In the genomic region with DNA sequence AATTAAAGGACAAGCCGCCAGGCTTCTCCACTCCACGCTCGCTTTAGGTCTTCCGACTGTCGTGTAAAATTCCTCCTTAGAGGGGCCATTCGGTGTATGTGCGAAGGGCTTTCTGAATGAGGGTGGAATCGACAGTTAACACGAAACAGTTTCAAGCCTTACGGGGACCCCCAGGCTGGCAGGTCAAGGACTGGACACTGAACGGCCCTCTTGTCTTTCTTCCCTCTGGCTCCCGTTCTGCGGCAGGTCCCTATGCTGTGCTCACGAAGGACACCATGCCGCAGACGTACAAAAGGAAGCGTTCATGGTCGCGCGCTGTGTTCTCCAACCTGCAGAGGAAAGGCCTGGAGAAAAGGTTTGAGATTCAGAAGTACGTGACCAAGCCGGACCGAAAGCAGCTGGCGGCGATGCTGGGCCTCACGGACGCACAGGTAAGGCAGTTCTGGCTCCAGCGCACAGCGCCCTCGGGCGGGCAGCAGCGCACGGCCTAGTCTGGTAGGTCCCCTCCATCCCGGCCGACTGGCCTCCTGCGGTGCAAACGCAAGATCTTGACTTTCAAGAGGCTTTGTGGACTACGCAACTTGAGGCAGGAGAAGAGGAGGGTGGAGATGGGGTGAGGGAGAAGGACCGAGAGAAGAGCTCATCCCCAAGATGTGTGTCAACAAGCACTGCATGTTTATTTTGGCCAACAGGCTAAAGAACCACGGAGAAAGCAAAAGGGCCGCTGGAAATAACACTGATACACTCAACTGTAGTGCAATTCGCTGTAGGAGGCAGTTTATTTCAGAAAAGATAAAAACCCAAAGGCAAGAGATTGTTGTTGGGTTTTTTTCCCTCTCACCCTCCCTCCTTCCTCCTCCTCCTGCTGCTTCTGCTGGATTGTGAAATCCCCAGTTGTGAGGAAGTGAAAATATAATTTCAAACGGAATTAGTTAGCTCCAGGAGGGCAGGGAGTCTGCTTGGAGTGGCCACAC, we compare ENCODE assay signal across 11 cellular contexts. TPM values are rescaled to one million over a fixed set of nuclear protein-coding genes. Genes with fewer than 3 reads are reported as not detected.
DNase-seq lines count a peak whose midpoint lies in the region; ATAC-seq and TF ChIP-seq lines count a peak whose summit lies in the region.
"Had no signal": no experiment of that assay in that cellular context is flagged by ENCODE, and none has a peak within 500 bp of the region (broad histone marks: within the 10 kb centered on the region; RNA-seq: fewer than 3 reads in every experiment).

No MANE protein-coding gene starts in this region.

- H3K4me2 ChIP-seq in osteoblast (ENCODE audit: insufficient read depth, low read length) = peak overlapping the region; percentile 96

- H3K4me1 Mint-ChIP-seq in glutamatergic neuron (ENCODE audit: low read depth, unreplicated experiment) = peaks cover 38% of the 10 kb centered on the region

- H3K4me1 ChIP-seq in Peyer's patch (peaks cover 0 to 13% (median 4%) of the 10 kb centered on the region in 4 donors), osteoblast (ENCODE audit: insufficient read depth, low read length) (peaks cover 18% of the 10 kb centered on the region)

- H3K79me2 ChIP-seq in osteoblast (ENCODE audit: insufficient read depth, low read length) = peaks cover 26% of the 10 kb centered on the region

- no peak overlapping the region for H3K27ac Mint-ChIP-seq in glutamatergic neuron (ENCODE audit: unreplicated experiment)

- peak overlapping the region; percentile 53 for H3K4me3 Mint-ChIP-seq in glutamatergic neuron (ENCODE audit: unreplicated experiment)

- H3K9me3 Mint-ChIP-seq in glutamatergic neuron (ENCODE audit: unreplicated experiment) = peaks cover 13% of the 10 kb centered on the region

- H3K27ac ChIP-seq in Peyer's patch (peak overlapping the region; percentile 77 to 96 (median 89)), osteoblast (ENCODE audit: low read depth, low read length) (peak overlapping the region; percentile 67)

- H4K20me1 ChIP-seq in osteoblast (ENCODE audit: insufficient read depth, low read length) = no peaks in the 10 kb centered on the region

- H3K4me3 ChIP-seq in Peyer's patch (peak overlapping the region in 3 of 4 donors; percentile 59 to 76 (median 67)), osteoblast (ENCODE audit: insufficient read depth, low read length) (peak overlapping the region; percentile 94)

- DNase-seq in CD1c-positive myeloid dendritic cell (ENCODE audit: extremely low spot score) (peak; percentile 77), Peyer's patch (no peak), glutamatergic neuron (peak; percentile 68), osteoblast (ENCODE audit: insufficient read length, low spot score, missing footprints) (peak; percentile 90), KG1 (lab: John Stamatoyannopoulos, UW) (no peak), T1000 (lab: John Stamatoyannopoulos, UW) (no peak), NCI-H510A treated with DMSO at 0.1 percent for 48 hours (lab: John Stamatoyannopoulos, UW) (no peak)
- DNase-seq: DMS79, NCI-H1694, occipital lobe had no signal

- no peaks in the 10 kb centered on the region for H3K36me3 Mint-ChIP-seq in glutamatergic neuron (ENCODE audit: unreplicated experiment)

- H3K27me3 ChIP-seq in Peyer's patch = no peaks in the 10 kb centered on the region
- no peaks in the 10 kb centered on the region for H3K27me3 ChIP-seq in osteoblast (ENCODE audit: insufficient read depth, low read length)

- H3K9me3 ChIP-seq in Peyer's patch (no peaks in the 10 kb centered on the region), osteoblast (ENCODE audit: low read depth, low read length) (no peaks in the 10 kb centered on the region)

- peaks cover 65% of the 10 kb centered on the region for H3K27me3 Mint-ChIP-seq in glutamatergic neuron (ENCODE audit: unreplicated experiment)

- TF ChIP-seq CTCF in Peyer's patch (IDR thresholded peaks at IDR 0.05) (peak in 1 of 6 experiments; percentile 5), glutamatergic neuron (IDR thresholded peaks at IDR 0.05; ENCODE audit: partially characterized antibody, unreplicated experiment) (no peak), osteoblast (IDR thresholded peaks at IDR 0.05; ENCODE audit: extremely low read depth, low read depth, low read length) (no peak)

- peaks cover 0 to 14% (median 0%) of the 10 kb centered on the region in 3 donors for H3K36me3 ChIP-seq in Peyer's patch
- H3K36me3 ChIP-seq in osteoblast (ENCODE audit: insufficient read depth, low read length) = peaks cover 38% of the 10 kb centered on the region

- H2AFZ ChIP-seq in osteoblast (ENCODE audit: low read length) = peak overlapping the region; percentile 54

- no peak for TF ChIP-seq POLR2A in Peyer's patch (IDR thresholded peaks at IDR 0.05)

- ATAC-seq in GM21390 (IDR thresholded peaks at IDR 0.05; ENCODE audit: unreplicated experiment) = no peak

RNA-seq across cellular contexts. Expression of a gene that starts 3.0 kb away (rescaled TPM):
- total RNA-seq in Peyer's patch (10 to 100 TPM in 1 of 4 donors, 1 to 10 TPM in 3; 4.0 to 18.2 (median 8.4) TPM), glutamatergic neuron (ENCODE audit: unreplicated experiment) (0.56 TPM), osteoblast (7.4 and 9.0 TPM in 2 replicates)

Comparison
In these comparisons a context has a peak if more than half of its experiments do, and no peak if none do; other contexts are left out.
1. DNase-seq: peak in CD1c-positive myeloid dendritic cell (single experiment), glutamatergic neuron (single experiment) and osteoblast (single experiment); none in Peyer's patch (0 of 3), KG1 (single experiment), T1000 (single experiment) and NCI-H510A treated with DMSO at 0.1 percent for 48 hours (single experiment).